ENCODE assay signal across 1 cellular context in genomic region chrX:46849933-46850332, GRCh38.
A peak's percentile ranks its signal among the peaks of the same experiment; 100 is the strongest.
TF ChIP-seq lines count a peak whose summit lies in the region.

No MANE protein-coding gene starts in this region.

TF ChIP-seq in HepG2, 621 proteins besides CTCF, POLR2A, EP300 and RAD21 (continued from another document):
- no peak for TF ChIP-seq MEF2D (CRISPR knock-in tag; IDR thresholded peaks at IDR 0.05)
- TF ChIP-seq FOXA3 (CRISPR knock-in tag; IDR thresholded peaks at IDR 0.05): no peak
- no peak for TF ChIP-seq TSC22D2 (CRISPR knock-in tag; IDR thresholded peaks at IDR 0.05; ENCODE audit: borderline replicate concordance)
- no peak for TF ChIP-seq PATZ1 (CRISPR knock-in tag; IDR thresholded peaks at IDR 0.05)
- TF ChIP-seq THRA (CRISPR knock-in tag; IDR thresholded peaks at IDR 0.05; ENCODE audit: borderline replicate concordance): peak; percentile 29; the same call in 1 of the 2 replicates
- TF ChIP-seq NFE2 (CRISPR knock-in tag; IDR thresholded peaks at IDR 0.05): no peak
- TF ChIP-seq ZNF564 (CRISPR knock-in tag; IDR thresholded peaks at IDR 0.05): peak; percentile 78; the same call in 1 of the 2 replicates
- TF ChIP-seq FOXM1 (CRISPR knock-in tag; IDR thresholded peaks at IDR 0.05): no peak
- no peak for TF ChIP-seq ZNF337 (CRISPR knock-in tag; IDR thresholded peaks at IDR 0.05; ENCODE audit: borderline replicate concordance, low read depth)
- TF ChIP-seq NKX3-1 (CRISPR knock-in tag; IDR thresholded peaks at IDR 0.05): no peak
